25 cellular contexts compared by ENCODE assay signal in genomic region chr1:18547460-18547859, GRCh38.
"Had no signal": no experiment of that assay in that cellular context is flagged by ENCODE, and none has a peak within 500 bp of the region (broad histone marks: within the 10 kb centered on the region; RNA-seq: fewer than 3 reads in every experiment).

No MANE protein-coding gene starts in this region.

- H3K4me2 ChIP-seq: hepatocyte had no signal

- H3K27ac ChIP-seq: colonic mucosa, hepatocyte, lower lobe of right lung, ovary, right lobe of liver, testis, transverse colon had no signal

- H3K4me1 ChIP-seq: colonic mucosa, lower lobe of right lung, right lobe of liver, testis had no signal

- ATAC-seq: activated CD4-positive, alpha-beta T cell treated with anti-CD3 and anti-CD28 coated beads for 36 hours; left lobe of liver; lower lobe of right lung; right lobe of liver; stimulated activated naive CD8-positive, alpha-beta T cell treated with anti-CD3 and anti-CD28 coated beads, Interleukin-15, Interleukin-2, amounts not matched to agents 100 U/mL and 50 U/mL, for 24 hours; T-cell had no signal

- H3K4me3 Mint-ChIP-seq: activated CD4-positive, alpha-beta T cell treated with anti-CD3 and anti-CD28 coated beads for 36 hours; activated naive CD8-positive, alpha-beta T cell; nephron; T-cell; T-helper 2 cell treated with Interferon-gamma antibody and Interleukin-4, amounts not matched to agents 5 μg/mL and 100 μg/mL, for 36 hours had no signal

- H3K4me3 ChIP-seq: colonic mucosa, hepatocyte, lower lobe of right lung, ovary, right lobe of liver, testis, transverse colon had no signal

- DNase-seq: activated CD4-positive, alpha-beta T cell treated with anti-CD3 and anti-CD28 coated beads for 36 hours; activated CD4-positive, alpha-beta T cell treated with anti-CD3 and anti-CD28 coated beads, Interleukin-2, amount 50 U/mL, for 4 hours; activated CD4-positive, CD25-positive, alpha-beta regulatory T cell; activated effector memory CD4-positive, alpha-beta T cell treated with Interleukin-2 at 50 U/mL for 16 hours; activated naive CD4-positive, alpha-beta T cell treated with Interleukin-2 at 50 U/mL for 16 hours; activated T-cell treated with anti-CD3 and anti-CD28 coated beads for 4 hours; anterior cingulate cortex; colonic mucosa; effector CD8-positive, alpha-beta T cell; kidney glomerular epithelial cell; lower lobe of right lung; mesenchymal stem cell; ovary; right lobe of liver; stimulated activated CD4-positive, alpha-beta T cell treated with anti-CD3 and anti-CD28 coated beads, Interleukin-2, amount 100 ng/mL, for 48 hours; stimulated activated naive CD8-positive, alpha-beta T cell treated with anti-CD3 and anti-CD28 coated beads, Interleukin-15, Interleukin-2, amounts not matched to agents 100 U/mL and 50 U/mL, for 24 hours; T-cell; testis; transverse colon had no signal

- H3K36me3 ChIP-seq: colonic mucosa, lower lobe of right lung, ovary, right lobe of liver, transverse colon had no signal

- H3K27ac Mint-ChIP-seq: activated CD4-positive, alpha-beta T cell treated with anti-CD3 and anti-CD28 coated beads for 36 hours; activated naive CD8-positive, alpha-beta T cell; nephron; progenitor cell of endocrine pancreas; T-cell; T-helper 2 cell treated with Interferon-gamma antibody and Interleukin-4, amounts not matched to agents 5 μg/mL and 100 μg/mL, for 36 hours had no signal

- H3K9me3 Mint-ChIP-seq: nephron; T-helper 2 cell treated with Interferon-gamma antibody and Interleukin-4, amounts not matched to agents 5 μg/mL and 100 μg/mL, for 36 hours had no signal

- H2AFZ ChIP-seq: hepatocyte had no signal

- H3K4me1 Mint-ChIP-seq: activated CD4-positive, alpha-beta T cell treated with anti-CD3 and anti-CD28 coated beads for 36 hours; T-cell had no signal

- H3K27me3 ChIP-seq: ovary, right lobe of liver, testis had no signal

- H3K9me3 ChIP-seq: colonic mucosa, right lobe of liver, testis, transverse colon had no signal

- H3K79me2 ChIP-seq: hepatocyte had no signal

- H3K36me3 Mint-ChIP-seq: activated naive CD8-positive, alpha-beta T cell; T-cell had no signal
